Comparison of ENCODE assay signal across 27 cellular contexts in the genomic region with DNA sequence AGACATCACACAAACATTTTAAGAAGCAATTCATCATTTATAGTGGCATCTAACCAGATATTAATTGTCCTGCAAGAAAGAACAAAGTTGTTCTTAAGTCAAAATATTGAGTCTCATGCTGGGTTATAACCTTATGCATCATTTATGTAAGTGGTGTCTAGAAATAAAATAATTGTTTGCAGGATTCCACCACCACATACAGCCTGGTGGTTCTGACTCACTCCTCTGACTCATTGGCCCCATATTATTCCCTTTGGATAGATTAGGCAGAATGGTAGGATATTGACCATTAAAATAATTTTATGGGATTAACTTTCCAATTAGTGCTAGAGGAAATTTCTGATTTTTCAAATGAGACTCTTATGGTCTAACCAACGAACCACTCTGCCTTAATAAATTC.
DNase-seq lines count a peak whose midpoint lies in the region; TF ChIP-seq lines count a peak whose summit lies in the region.
"Had no signal": no experiment of that assay in that cellular context is flagged by ENCODE, and none has a peak within 500 bp of the region (broad histone marks: within the 10 kb centered on the region; RNA-seq: fewer than 3 reads in every experiment).

No MANE protein-coding gene starts in this region.

- H3K4me1 ChIP-seq in transverse colon: no peaks in the 10 kb centered on the region
- H3K4me1 ChIP-seq: colonic mucosa, left ventricle myocardium inferior, suprapubic skin, uterus had no signal

- no peak overlapping the region for H3K27ac ChIP-seq in transverse colon
- no peak overlapping the region for H3K27ac ChIP-seq in caudate nucleus (ENCODE audit: low read depth, low read length)
- H3K27ac ChIP-seq: colonic mucosa, hepatocyte, left ventricle myocardium inferior, suprapubic skin, uterus had no signal

- peaks cover 4% of the 10 kb centered on the region for H3K27me3 Mint-ChIP-seq in nephron progenitor cell (ENCODE audit: low read depth, poor library complexity)
- H3K27me3 Mint-ChIP-seq: activated naive CD8-positive, alpha-beta T cell treated with anti-CD3 and anti-CD28 coated beads for 36 hours; activated T-helper 17 cell treated with anti-CD3 and anti-CD28 coated beads, Interleukin-2, amount 50 U/mL, for 72 hours; brain had no signal

- H3K4me3 Mint-ChIP-seq in nephron progenitor cell: no peak overlapping the region
- H3K4me3 Mint-ChIP-seq: activated naive CD8-positive, alpha-beta T cell treated with anti-CD3 and anti-CD28 coated beads for 36 hours; activated T-helper 17 cell treated with anti-CD3 and anti-CD28 coated beads, Interleukin-2, amount 50 U/mL, for 72 hours; brain; CD8-positive, alpha-beta T cell; endodermal cell; HFFc6; immature natural killer cell had no signal

- TF ChIP-seq CTCF in BJ (IDR thresholded peaks at IDR 0.05; ENCODE audit: insufficient read depth, low read depth, low read length) (no peak), astrocyte of the spinal cord (IDR thresholded peaks at IDR 0.05; ENCODE audit: low read depth, low read length) (no peak), transverse colon (IDR thresholded peaks at IDR 0.05) (no peak), nephron progenitor cell (IDR thresholded peaks at IDR 0.05) (no peak)

- DNase-seq in BJ (ENCODE audit: low read depth) (peak; percentile 4), MG63 (peak; percentile 62), astrocyte of the spinal cord (ENCODE audit: low read depth, low spot score) (peak; percentile 66), hepatic stellate cell (ENCODE audit: low spot score) (peak; percentile 4), transverse colon (no peak), nephron progenitor cell (no peak), NCI-H510A (lab: John Stamatoyannopoulos, UW) (no peak), caudate nucleus (lab: John Stamatoyannopoulos, UW) (no peak)
- DNase-seq: activated CD4-positive, alpha-beta T cell treated with anti-CD3 and anti-CD28 coated beads for 48 hours; activated naive CD8-positive, alpha-beta T cell treated with anti-CD3 and anti-CD28 coated beads for 36 hours; CD8-positive, alpha-beta T cell; colonic mucosa; DMS79; endodermal cell; HFFc6; immature natural killer cell; left ventricle myocardium inferior; NCI-H1417 treated with DMSO at 0.1 percent for 48 hours; NCI-H2107; NCI-H524; NK-92 treated with Interleukin-12 subunit alpha and Interleukin-12 subunit beta, amount 100 ng/mL, for 24 hours; T-helper 2 cell; uterus had no signal

- TF ChIP-seq EP300 in transverse colon (IDR thresholded peaks at IDR 0.05; ENCODE audit: low read depth): no peak

- intact Hi-C loops in transverse colon (cut with DNase I; ENCODE audit: low total_unique reads): no loop called here

- H3K36me3 Mint-ChIP-seq in nephron progenitor cell (ENCODE audit: low read depth): no peaks in the 10 kb centered on the region
- H3K36me3 Mint-ChIP-seq: activated naive CD8-positive, alpha-beta T cell treated with anti-CD3 and anti-CD28 coated beads for 36 hours; brain; CD8-positive, alpha-beta T cell; immature natural killer cell had no signal

- 58% methylated on average over 1 of the region's 1 CpG for WGBS in transverse colon (ENCODE audit: low coverage in 1 of 2), 2 donors

- in situ Hi-C loops in astrocyte of the spinal cord (cut with HindIII; ENCODE audit: low sequenced_read_pairs) (no loop called here), transverse colon (cut with MboI; ENCODE audit: low pct_ligation_motif_present in 1 of 4, low pct_unique_long_range_greater_than_20kb in 1 of 4, low sequenced_read_pairs in 3 of 4) (no loop called here)

- TF ChIP-seq POLR2A in transverse colon (IDR thresholded peaks at IDR 0.05): no peak

- H3K4me3 ChIP-seq in BJ (ENCODE audit: low read depth, low read length) (no peak overlapping the region), MG63 (no peak overlapping the region), astrocyte of the spinal cord (ENCODE audit: low read depth, low read length) (no peak overlapping the region), transverse colon (no peak overlapping the region)
- H3K4me3 ChIP-seq: colonic mucosa, hepatocyte, left ventricle myocardium inferior, suprapubic skin, uterus had no signal

- H3K27me3 ChIP-seq in BJ (ENCODE audit: control insufficient read depth, insufficient read depth, low read length) (no peaks in the 10 kb centered on the region), MG63 (no peaks in the 10 kb centered on the region), transverse colon (no peaks in the 10 kb centered on the region)
- H3K27me3 ChIP-seq: colonic mucosa, hepatocyte, suprapubic skin, uterus had no signal

- H3K9me3 ChIP-seq in MG63 (no peaks in the 10 kb centered on the region), transverse colon (no peaks in the 10 kb centered on the region)
- H3K9me3 ChIP-seq: colonic mucosa, suprapubic skin, uterus had no signal

- no peaks in the 10 kb centered on the region for H3K4me1 Mint-ChIP-seq in nephron progenitor cell
- H3K4me1 Mint-ChIP-seq: activated naive CD8-positive, alpha-beta T cell treated with anti-CD3 and anti-CD28 coated beads for 36 hours; activated T-helper 17 cell treated with anti-CD3 and anti-CD28 coated beads, Interleukin-2, amount 50 U/mL, for 72 hours; brain; immature natural killer cell had no signal

- no peaks in the 10 kb centered on the region for H3K36me3 ChIP-seq in BJ (ENCODE audit: control insufficient read depth, insufficient read depth, low read length)
- no peaks in the 10 kb centered on the region for H3K36me3 ChIP-seq in MG63
- no peaks in the 10 kb centered on the region for H3K36me3 ChIP-seq in transverse colon
- H3K36me3 ChIP-seq: colonic mucosa, left ventricle myocardium inferior, suprapubic skin, uterus had no signal

- H3K9me3 Mint-ChIP-seq in nephron progenitor cell: no peaks in the 10 kb centered on the region
- H3K9me3 Mint-ChIP-seq: brain, endodermal cell had no signal

- POLR2A ChIA-PET in BJ (lab: Charles Lee): no interaction called here

- H3K27ac Mint-ChIP-seq in nephron progenitor cell: no peak overlapping the region
- H3K27ac Mint-ChIP-seq: activated naive CD8-positive, alpha-beta T cell treated with anti-CD3 and anti-CD28 coated beads for 36 hours; activated T-helper 17 cell treated with anti-CD3 and anti-CD28 coated beads, Interleukin-2, amount 50 U/mL, for 72 hours; brain; CD8-positive, alpha-beta T cell; endodermal cell; HFFc6; immature natural killer cell had no signal

- CTCF ChIA-PET in BJ (lab: Yijun Ruan, JAX): no interaction called here

Comparison
In these comparisons a context has a peak if more than half of its experiments do, and no peak if none do; other contexts are left out.
1. DNase-seq: peak in BJ (single experiment), MG63 (single experiment), astrocyte of the spinal cord (single experiment) and hepatic stellate cell (single experiment); none in transverse colon (single experiment), nephron progenitor cell (single experiment), NCI-H510A (single experiment) and caudate nucleus (0 of 61).